Comparison of ENCODE assay signal across 8 cellular contexts in the genomic region with DNA sequence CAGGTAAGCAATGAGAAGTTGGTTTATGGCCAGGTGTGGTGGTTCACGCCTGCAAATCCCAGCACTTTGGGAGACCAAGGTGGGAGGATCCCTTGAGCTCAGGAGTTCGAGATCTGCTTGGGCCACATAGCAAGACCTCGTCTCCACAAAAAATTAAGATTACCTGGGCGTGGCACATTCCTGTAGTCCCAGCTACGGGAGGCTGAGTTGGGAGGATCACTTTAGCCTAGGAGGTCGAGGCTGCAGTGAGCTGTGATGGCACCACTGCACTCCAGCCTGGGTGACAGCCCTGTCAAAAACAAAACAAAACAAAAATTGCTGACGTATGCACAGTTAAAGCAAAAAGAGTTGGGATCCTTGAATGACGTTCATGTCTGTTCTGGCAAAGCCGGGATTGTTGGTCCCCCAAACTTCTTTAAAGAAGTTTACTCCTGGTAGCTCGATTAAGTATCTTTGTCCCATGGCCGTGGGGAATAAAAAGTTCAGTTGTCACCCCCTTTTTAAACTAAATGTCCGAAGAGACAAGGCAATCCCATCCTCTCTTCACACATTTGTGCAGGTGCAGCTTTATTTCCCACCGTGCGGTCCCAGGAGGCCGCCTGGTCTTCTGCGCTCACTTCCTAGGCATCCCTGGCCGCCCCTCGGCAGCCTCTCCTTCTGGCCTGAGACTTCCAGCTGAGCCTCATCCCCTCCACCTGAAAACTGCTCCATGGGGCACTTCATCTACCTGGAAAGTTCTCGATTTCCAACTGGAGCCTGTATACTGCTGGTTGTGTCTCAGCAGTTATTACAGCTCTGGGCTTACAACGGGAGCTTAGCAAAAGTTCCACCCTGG. TPM values are rescaled to one million over a fixed set of nuclear protein-coding genes. Genes with fewer than 3 reads are reported as not detected.
A peak's percentile ranks its signal among the peaks of the same experiment; 100 is the strongest.
DNase-seq lines count a peak whose midpoint lies in the region; ATAC-seq, FAIRE-seq and TF ChIP-seq lines count a peak whose summit lies in the region.

No MANE protein-coding gene starts in this region.

- H3K27ac ChIP-seq in KOPT-K1 (ENCODE audit: low read depth, low read length, poor library complexity, severe bottlenecking) = peak overlapping the region; percentile 56

- H3K36me3 ChIP-seq in KOPT-K1 (ENCODE audit: insufficient read depth, low read length) (no peaks in the 10 kb centered on the region), bronchial epithelial cell (ENCODE audit: control insufficient read depth, insufficient read depth, low read length) (no peaks in the 10 kb centered on the region)

- ATAC-seq in GM21360 (IDR thresholded peaks at IDR 0.05; ENCODE audit: unreplicated experiment) (peak; percentile 0), memory B cell (ENCODE audit: low read depth) (no peak)

- H3K4me1 Mint-ChIP-seq in CD14-positive monocyte (peaks cover 48% of the 10 kb centered on the region), memory B cell (peaks cover 11% of the 10 kb centered on the region)

- H3K9me3 Mint-ChIP-seq in CD14-positive monocyte (peaks cover 0 to 1% (median 0%) of the 10 kb centered on the region in 7 donors), memory B cell (no peaks in the 10 kb centered on the region)

- peak overlapping the region; percentile 89 to 93 for H3K4me3 Mint-ChIP-seq in CD14-positive monocyte
- peak overlapping the region; percentile 98 for H3K4me3 Mint-ChIP-seq in memory B cell

- TF ChIP-seq CTCF in CD14-positive monocyte (IDR thresholded peaks at IDR 0.05) (no peak), bronchial epithelial cell (IDR thresholded peaks at IDR 0.05; ENCODE audit: insufficient read depth, low read length, severe bottlenecking) (no peak)

- peak overlapping the region; percentile 93 for H3K4me3 ChIP-seq in bronchial epithelial cell (ENCODE audit: low read depth, low read length)

- no peaks in the 10 kb centered on the region for H3K27me3 ChIP-seq in bronchial epithelial cell (ENCODE audit: control insufficient read depth, insufficient read depth, low read length)

- DNase-seq in CD14-positive monocyte (ENCODE audit: low spot score) (no peak), bronchial epithelial cell (ENCODE audit: low read depth) (no peak), memory B cell (ENCODE audit: low spot score in 2 of 2) (no peak), urothelium cell line (ENCODE audit: low spot score) (peak; percentile 22)
- no peak for DNase-seq in stimulated activated CD4-positive, alpha-beta T cell treated with anti-CD3 and anti-CD28 coated beads, Interleukin-15, amount 100 ng/mL, for 24 hours
- DNase-seq in activated CD8-positive, alpha-beta memory T cell treated with anti-CD3 and anti-CD28 coated beads, Interleukin-2, amount 50 U/mL, for 4 hours = no peak

- intact Hi-C loops in CD14-positive monocyte (cut with micrococcal nuclease) = loop anchor here (5.0 to 10.0 kb wide), 2 partner anchors 534 to 536 kb away; a partner anchor contains a TSS

- peak overlapping the region; percentile 89 to 94 (median 90) for H3K27ac Mint-ChIP-seq in CD14-positive monocyte
- H3K27ac Mint-ChIP-seq in memory B cell = peak overlapping the region; percentile 87

- FAIRE-seq in bronchial epithelial cell (lab: Jason Lieb, UNC) (no peak), urothelium cell line (lab: Jason Lieb, UNC) (no peak)

- H3K9me3 ChIP-seq in KOPT-K1 (ENCODE audit: insufficient read depth, low read length, poor library complexity, severe bottlenecking) = no peaks in the 10 kb centered on the region

- H3K36me3 Mint-ChIP-seq in CD14-positive monocyte (peaks cover 6% of the 10 kb centered on the region in 2 donors), memory B cell (peaks cover 6% of the 10 kb centered on the region)

- H3K27me3 Mint-ChIP-seq in CD14-positive monocyte (ENCODE audit: low read depth in 3 of 3) = no peaks in the 10 kb centered on the region
- H3K27me3 Mint-ChIP-seq in memory B cell = no peaks in the 10 kb centered on the region

RNA-seq across cellular contexts. Expression of a gene that starts 0.8 kb away (rescaled TPM):
- polyA plus RNA-seq in CD14-positive monocyte = 10 to 100 TPM; 13.1 to 18.1 TPM
- 31.6 and 34.8 TPM in 2 replicates for total RNA-seq in bronchial epithelial cell
